Comparison of ENCODE assay signal across 16 cellular contexts in the genomic region with DNA sequence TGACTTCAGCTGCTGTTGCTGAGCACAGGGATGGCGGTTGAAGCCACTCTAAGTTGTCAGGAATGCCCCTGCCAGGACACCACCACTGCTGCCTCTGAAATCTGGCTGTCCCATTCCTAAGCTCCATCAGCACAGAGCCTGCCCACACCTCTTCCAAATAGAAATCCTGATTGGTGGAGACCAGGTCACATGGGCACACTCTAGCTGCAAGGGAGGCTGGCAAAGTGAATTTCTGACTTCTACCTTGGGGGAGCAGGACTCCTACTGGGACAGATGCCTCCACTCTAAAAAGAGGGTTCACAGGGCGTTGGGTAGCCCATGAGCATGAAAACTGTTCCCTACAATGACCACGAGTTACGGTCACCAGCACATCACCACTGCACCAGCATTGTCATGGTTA.
"Had no signal": no experiment of that assay in that cellular context is flagged by ENCODE, and none has a peak within 500 bp of the region (broad histone marks: within the 10 kb centered on the region; RNA-seq: fewer than 3 reads in every experiment).

No MANE protein-coding gene starts in this region.

- DNase-seq: KBM-7, MV-4-11, NCI-H1048, NCI-H1105, NCI-H1417, NCI-H1436 treated with DMSO at 0.1 percent for 48 hours, NCI-H1694 treated with DMSO at 0.1 percent for 48 hours, NCI-H1930, NCI-H2081, NCI-H2107, NCI-H2227 treated with DMSO at 0.1 percent for 48 hours, NCI-H524, NCI-H526 treated with DMSO at 0.1 percent for 48 hours, NCI-H748 treated with DMSO at 0.1 percent for 48 hours, RPMI8226, SHP77 had no signal
